Comparison of ENCODE assay signal across 17 cellular contexts in genomic region chr2:107235491-107236254, GRCh38.
"Had no signal": no experiment of that assay in that cellular context is flagged by ENCODE, and none has a peak within 500 bp of the region (broad histone marks: within the 10 kb centered on the region; RNA-seq: fewer than 3 reads in every experiment).

No MANE protein-coding gene starts in this region.

- H3K36me3 ChIP-seq: esophagus muscularis mucosa, gastroesophageal sphincter, ovary, right atrium auricular region had no signal

- H3K27me3 Mint-ChIP-seq: type B pancreatic cell had no signal

- H3K9me3 Mint-ChIP-seq: type B pancreatic cell had no signal

- H3K4me1 Mint-ChIP-seq: natural killer cell, neural crest cell had no signal

- H3K4me2 ChIP-seq: smooth muscle cell had no signal

- H3K27ac ChIP-seq: epithelial cell of prostate, esophagus muscularis mucosa, gastroesophageal sphincter, ovary, right atrium auricular region had no signal

- H3K27me3 ChIP-seq: esophagus muscularis mucosa, ovary, right atrium auricular region had no signal

- H3K36me3 Mint-ChIP-seq: natural killer cell, type B pancreatic cell had no signal

- H3K27ac Mint-ChIP-seq: natural killer cell, type B pancreatic cell had no signal

- ATAC-seq: gastroesophageal sphincter, mucosa of descending colon, natural killer cell had no signal

- DNase-seq: effector memory CD4-positive, alpha-beta T cell; glutamatergic neuron; kidney glomerular epithelial cell; mammary epithelial cell; mucosa of descending colon; natural killer cell; nucleus accumbens; ovary; stimulated activated CD4-positive, alpha-beta T cell treated with anti-CD3 and anti-CD28 coated beads, Interleukin-2, amount 100 ng/mL, for 48 hours; stimulated activated naive CD4-positive, alpha-beta T cell treated with Interleukin-2 at 50 U/mL for 16 hours had no signal

- H3K4me3 ChIP-seq: esophagus muscularis mucosa, gastroesophageal sphincter, mucosa of descending colon, ovary, right atrium auricular region, smooth muscle cell had no signal

- H3K4me1 ChIP-seq: esophagus muscularis mucosa, gastroesophageal sphincter, right atrium auricular region had no signal

- H3K4me3 Mint-ChIP-seq: natural killer cell, neural crest cell, type B pancreatic cell had no signal
